In the genomic region with DNA sequence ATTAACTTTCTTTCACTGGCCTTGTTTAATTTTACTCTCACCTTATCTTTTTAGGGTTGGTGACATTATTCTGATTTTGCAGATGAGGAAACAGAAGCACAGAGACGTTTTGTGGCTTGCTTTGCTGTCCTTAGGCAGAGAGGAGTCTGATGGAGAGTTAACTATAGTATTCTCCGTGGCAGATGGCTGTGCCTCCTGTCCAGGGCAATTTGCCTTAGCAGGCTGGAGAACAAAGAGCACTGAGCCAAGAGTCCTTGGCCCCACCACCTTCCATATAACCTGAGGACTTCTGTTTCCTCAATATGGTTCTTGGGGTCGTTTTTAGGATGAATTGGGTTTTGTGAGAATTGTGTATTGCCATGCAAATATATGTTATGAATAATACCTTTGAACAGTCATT, we compare ENCODE assay signal across 1 cellular context.
TF ChIP-seq lines count a peak whose summit lies in the region.

No MANE protein-coding gene starts in this region.

TF ChIP-seq in HCT116, 20 proteins besides CTCF, POLR2A, EP300 and RAD21:
- TF ChIP-seq ZFX (IDR thresholded peaks at IDR 0.05) (no peak), EZH2 (IDR thresholded peaks at IDR 0.05) (no peak), EZH2phosphoT487 (IDR thresholded peaks at IDR 0.05; ENCODE audit: borderline replicate concordance) (no peak), TCF7L2 (IDR thresholded peaks at IDR 0.05; ENCODE audit: borderline replicate concordance, extremely low read depth, insufficient read depth, insufficient read length) (no peak), YY1 (IDR thresholded peaks at IDR 0.05; ENCODE audit: extremely low read depth, insufficient replicate concordance, low read depth, low read length) (no peak), ELF1 (IDR thresholded peaks at IDR 0.05; ENCODE audit: borderline replicate concordance, low read depth) (no peak), SRF (IDR thresholded peaks at IDR 0.05; ENCODE audit: low read depth) (no peak), EGR1 (IDR thresholded peaks at IDR 0.05; ENCODE audit: low read depth) (no peak), JUND (IDR thresholded peaks at IDR 0.05) (no peak), POLR2AphosphoS5 (IDR thresholded peaks at IDR 0.05; ENCODE audit: low read depth, low read length) (no peak), FOSL1 (IDR thresholded peaks at IDR 0.05; ENCODE audit: low read depth) (no peak), ZNF274 (IDR thresholded peaks at IDR 0.05; ENCODE audit: low read depth, low read length) (no peak), CEBPB (IDR thresholded peaks at IDR 0.05; ENCODE audit: low read depth) (no peak), SP1 (IDR thresholded peaks at IDR 0.05; ENCODE audit: low read depth) (no peak)
- TF ChIP-seq, protein P1, sequence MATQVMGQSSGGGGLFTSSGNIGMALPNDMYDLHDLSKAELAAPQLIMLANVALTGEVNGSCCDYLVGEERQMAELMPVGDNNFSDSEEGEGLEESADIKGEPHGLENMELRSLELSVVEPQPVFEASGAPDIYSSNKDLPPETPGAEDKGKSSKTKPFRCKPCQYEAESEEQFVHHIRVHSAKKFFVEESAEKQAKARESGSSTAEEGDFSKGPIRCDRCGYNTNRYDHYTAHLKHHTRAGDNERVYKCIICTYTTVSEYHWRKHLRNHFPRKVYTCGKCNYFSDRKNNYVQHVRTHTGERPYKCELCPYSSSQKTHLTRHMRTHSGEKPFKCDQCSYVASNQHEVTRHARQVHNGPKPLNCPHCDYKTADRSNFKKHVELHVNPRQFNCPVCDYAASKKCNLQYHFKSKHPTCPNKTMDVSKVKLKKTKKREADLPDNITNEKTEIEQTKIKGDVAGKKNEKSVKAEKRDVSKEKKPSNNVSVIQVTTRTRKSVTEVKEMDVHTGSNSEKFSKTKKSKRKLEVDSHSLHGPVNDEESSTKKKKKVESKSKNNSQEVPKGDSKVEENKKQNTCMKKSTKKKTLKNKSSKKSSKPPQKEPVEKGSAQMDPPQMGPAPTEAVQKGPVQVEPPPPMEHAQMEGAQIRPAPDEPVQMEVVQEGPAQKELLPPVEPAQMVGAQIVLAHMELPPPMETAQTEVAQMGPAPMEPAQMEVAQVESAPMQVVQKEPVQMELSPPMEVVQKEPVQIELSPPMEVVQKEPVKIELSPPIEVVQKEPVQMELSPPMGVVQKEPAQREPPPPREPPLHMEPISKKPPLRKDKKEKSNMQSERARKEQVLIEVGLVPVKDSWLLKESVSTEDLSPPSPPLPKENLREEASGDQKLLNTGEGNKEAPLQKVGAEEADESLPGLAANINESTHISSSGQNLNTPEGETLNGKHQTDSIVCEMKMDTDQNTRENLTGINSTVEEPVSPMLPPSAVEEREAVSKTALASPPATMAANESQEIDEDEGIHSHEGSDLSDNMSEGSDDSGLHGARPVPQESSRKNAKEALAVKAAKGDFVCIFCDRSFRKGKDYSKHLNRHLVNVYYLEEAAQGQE (IDR thresholded peaks at IDR 0.05; ENCODE audit: low read depth): no peak
- TF ChIP-seq, protein P2, sequence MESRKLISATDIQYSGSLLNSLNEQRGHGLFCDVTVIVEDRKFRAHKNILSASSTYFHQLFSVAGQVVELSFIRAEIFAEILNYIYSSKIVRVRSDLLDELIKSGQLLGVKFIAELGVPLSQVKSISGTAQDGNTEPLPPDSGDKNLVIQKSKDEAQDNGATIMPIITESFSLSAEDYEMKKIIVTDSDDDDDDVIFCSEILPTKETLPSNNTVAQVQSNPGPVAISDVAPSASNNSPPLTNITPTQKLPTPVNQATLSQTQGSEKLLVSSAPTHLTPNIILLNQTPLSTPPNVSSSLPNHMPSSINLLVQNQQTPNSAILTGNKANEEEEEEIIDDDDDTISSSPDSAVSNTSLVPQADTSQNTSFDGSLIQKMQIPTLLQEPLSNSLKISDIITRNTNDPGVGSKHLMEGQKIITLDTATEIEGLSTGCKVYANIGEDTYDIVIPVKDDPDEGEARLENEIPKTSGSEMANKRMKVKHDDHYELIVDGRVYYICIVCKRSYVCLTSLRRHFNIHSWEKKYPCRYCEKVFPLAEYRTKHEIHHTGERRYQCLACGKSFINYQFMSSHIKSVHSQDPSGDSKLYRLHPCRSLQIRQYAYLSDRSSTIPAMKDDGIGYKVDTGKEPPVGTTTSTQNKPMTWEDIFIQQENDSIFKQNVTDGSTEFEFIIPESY (IDR thresholded peaks at IDR 0.05; ENCODE audit: extremely low read depth, insufficient replicate concordance, low read length): no peak
- TF ChIP-seq, protein P3, sequence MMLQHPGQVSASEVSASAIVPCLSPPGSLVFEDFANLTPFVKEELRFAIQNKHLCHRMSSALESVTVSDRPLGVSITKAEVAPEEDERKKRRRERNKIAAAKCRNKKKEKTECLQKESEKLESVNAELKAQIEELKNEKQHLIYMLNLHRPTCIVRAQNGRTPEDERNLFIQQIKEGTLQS (IDR thresholded peaks at IDR 0.05): no peak
- TF ChIP-seq, protein P4, sequence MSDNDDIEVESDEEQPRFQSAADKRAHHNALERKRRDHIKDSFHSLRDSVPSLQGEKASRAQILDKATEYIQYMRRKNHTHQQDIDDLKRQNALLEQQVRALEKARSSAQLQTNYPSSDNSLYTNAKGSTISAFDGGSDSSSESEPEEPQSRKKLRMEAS (IDR thresholded peaks at IDR 0.05): no peak
